8 cellular contexts compared by ENCODE assay signal in the genomic region with DNA sequence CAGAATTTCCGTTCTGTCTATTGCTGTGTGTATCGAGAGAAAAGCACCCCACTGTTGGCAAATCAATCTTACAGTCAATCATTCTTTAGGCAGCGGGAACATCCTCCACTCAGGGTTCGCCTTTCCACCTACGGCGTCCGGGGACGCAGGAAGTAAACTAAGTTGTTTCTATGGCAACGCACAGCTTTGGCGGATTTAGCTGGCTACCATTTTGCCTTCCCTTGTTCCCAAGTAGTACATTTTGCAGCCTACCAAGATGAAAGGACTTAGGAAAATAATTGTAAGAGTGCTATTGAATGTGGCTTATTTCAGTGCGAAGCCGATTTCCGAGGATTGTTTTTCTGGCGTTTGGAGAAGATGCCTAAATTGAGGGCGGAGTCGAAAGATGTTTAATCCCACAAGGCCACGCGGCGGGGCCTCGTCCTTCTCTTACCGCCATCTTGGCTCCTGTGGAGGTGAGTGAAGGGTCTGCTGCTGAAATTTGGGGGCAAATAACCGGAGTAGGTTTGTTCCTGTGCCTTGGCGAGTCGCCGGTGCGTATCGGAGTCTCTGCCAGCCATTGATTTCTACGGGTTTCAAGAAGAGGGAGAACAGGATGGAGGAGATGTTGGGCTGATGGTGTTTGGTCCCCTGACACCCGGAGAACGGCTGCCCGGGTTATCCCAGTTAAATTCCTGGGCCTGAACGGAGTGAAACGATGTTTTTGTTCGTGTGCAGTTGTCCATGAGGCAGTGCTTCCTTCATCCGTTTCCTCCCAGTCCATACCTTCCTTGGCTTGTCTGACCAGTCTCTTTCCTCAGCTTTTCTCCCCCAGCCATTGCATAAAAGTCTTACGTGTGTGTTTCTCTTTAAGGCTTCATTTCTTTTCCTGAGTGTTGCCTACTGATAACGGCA. TPM values are rescaled to one million over a fixed set of nuclear protein-coding genes. Genes with fewer than 3 reads are reported as not detected.
DNase-seq lines count a peak whose midpoint lies in the region; ATAC-seq, FAIRE-seq and TF ChIP-seq lines count a peak whose summit lies in the region.

Gene RPL35A, plus strand, starts transcription at position 424 of the 894 bp plus-strand sequence. CDS start 778 bp downstream, outside the sequence.

- no peaks in the 10 kb centered on the region for H3K27me3 ChIP-seq in heart left ventricle

- peak within 1 kb of the TSS; percentile 96 to 100 for H3K27ac Mint-ChIP-seq in T-cell
- peak within 1 kb of the TSS; percentile 99 for H3K27ac Mint-ChIP-seq in type B pancreatic cell

- peaks cover 4 to 41% (median 40%) of the 10 kb centered on the region in 9 donors for H3K36me3 ChIP-seq in heart left ventricle

- H3K9me3 Mint-ChIP-seq in T-cell, result no peaks in the 10 kb centered on the region
- no peaks in the 10 kb centered on the region for H3K9me3 Mint-ChIP-seq in type B pancreatic cell

- H3K27me3 Mint-ChIP-seq in T-cell, result no peaks in the 10 kb centered on the region
- no peaks in the 10 kb centered on the region for H3K27me3 Mint-ChIP-seq in type B pancreatic cell

- TF ChIP-seq CTCF in heart left ventricle (IDR thresholded peaks at IDR 0.05) (no peak), type B pancreatic cell (conservative IDR thresholded peaks at IDR 0.05) (no peak)

- WGBS in adipose tissue, 3 donors, result 0% methylated on average over 37 of the region's 37 CpGs
- WGBS in heart left ventricle, 4 donors, result 0 to 1% (median 0%) methylated on average over 33 to 37 of the region's 37 CpGs

- H3K27ac ChIP-seq in adipose tissue (ENCODE audit: low read depth, low read length), result peak within 1 kb of the TSS; percentile 25
- H3K27ac ChIP-seq in heart left ventricle, result peak within 1 kb of the TSS; percentile 86 to 95 (median 90)

- H3K4me1 Mint-ChIP-seq in T-cell (peaks cover 51 to 61% (median 52%) of the 10 kb centered on the region in 3 donors), type B pancreatic cell (ENCODE audit: unreplicated experiment) (peaks cover 18% of the 10 kb centered on the region)

- no peaks in the 10 kb centered on the region for H3K9me3 ChIP-seq in heart left ventricle

- peak within 1 kb of the TSS; percentile 57 to 87 (median 76) for H3K4me3 ChIP-seq in heart left ventricle

- CTCF ChIA-PET in T-cell (lab: Charles Lee), result interaction anchor here in 1 of 2 donors (0.5 to 1.0 kb wide), 2 partner anchors 11 to 16 kb away, joined by 3 to 4 read pairs; no protein-coding TSS in a partner anchor

- peaks cover 32% of the 10 kb centered on the region for H3K36me3 Mint-ChIP-seq in T-cell
- H3K36me3 Mint-ChIP-seq in type B pancreatic cell, result peaks cover 31% of the 10 kb centered on the region

- peak; percentile 91 for ATAC-seq in HG02840 (IDR thresholded peaks at IDR 0.05; ENCODE audit: low FRiP score, unreplicated experiment)
- peak; percentile 89 to 96 (median 90) for ATAC-seq in T-cell (replicated peaks in 1 of 4)
- peak; percentile 81 to 89 (median 88) for ATAC-seq in heart left ventricle

- peak; percentile 93 for FAIRE-seq in GM12891 (lab: Jason Lieb, UNC)

- POLR2A ChIA-PET in T-cell (lab: Charles Lee), result interaction anchor here in 1 of 2 donors (1.0 kb wide), 1 partner anchor 9 kb away, joined by 3 read pairs; no protein-coding TSS in a partner anchor

- peaks cover 10 to 51% (median 39%) of the 10 kb centered on the region in 12 donors for H3K4me1 ChIP-seq in heart left ventricle

- TF ChIP-seq POLR2A in GM12891 (IDR thresholded peaks at IDR 0.05; ENCODE audit: low read depth, low read length) (peak; percentile 99), heart left ventricle (IDR thresholded peaks at IDR 0.05) (peak; percentile 32 to 79)

- intact Hi-C loops in heart left ventricle (cut with DNase I), result loop anchor here in 1 of 10 donors (1.0 kb wide), 1 partner anchor 9 kb away; a partner anchor contains a TSS

- peak within 1 kb of the TSS; percentile 93 to 100 (median 97) for H3K4me3 Mint-ChIP-seq in T-cell
- peak within 1 kb of the TSS; percentile 98 for H3K4me3 Mint-ChIP-seq in type B pancreatic cell

- DNase-seq in GM12891 (ENCODE audit: insufficient read length, low spot score) (peak; percentile 58), NCI-H1436 treated with DMSO at 0.1 percent for 48 hours (lab: John Stamatoyannopoulos, UW) (peak; percentile 96), T-cell (peak; percentile 68 to 91 (median 79)), heart left ventricle (peak; percentile 86 to 92 (median 88)), pons (ENCODE audit: low spot score) (peak; percentile 95), type B pancreatic cell (ENCODE audit: extremely low spot score, unreplicated experiment) (peak; percentile 83)

TF ChIP-seq in GM12891, 5 proteins besides CTCF, POLR2A, EP300 and RAD21:
- TF ChIP-seq POU2F2 (IDR thresholded peaks at IDR 0.05; ENCODE audit: low read depth, low read length), result peak; percentile 92
- no peak for TF ChIP-seq PAX5 (IDR thresholded peaks at IDR 0.05; ENCODE audit: insufficient read depth, low read length, severe bottlenecking)
- TF ChIP-seq TAF1 (IDR thresholded peaks at IDR 0.05; ENCODE audit: low read depth, low read length), result peak; percentile 99
- no peak for TF ChIP-seq SPI1 (IDR thresholded peaks at IDR 0.05; ENCODE audit: low read depth, low read length)
- peak; percentile 99 for TF ChIP-seq POLR2AphosphoS5 (IDR thresholded peaks at IDR 0.05; ENCODE audit: low read depth, low read length)

RNA-seq across cellular contexts. Expression of gene RPL35A, which starts in this region (rescaled TPM):
- 4,137 TPM for polyA plus RNA-seq in GM12891 (2012; ENCODE audit: low read depth, missing spikeins)
- total RNA-seq in T-cell, result 1,000 to 10,000 TPM; 1,657 to 1,935 (median 1,760) TPM
- polyA plus RNA-seq in adipose tissue, result 1,000 to 10,000 TPM; 1,363 to 2,640 (median 1,495) TPM
- total RNA-seq in heart left ventricle, result 100 to 1,000 TPM; 374 to 941 (median 729) TPM
- 1,000 to 10,000 TPM; 1,426 to 1,760 TPM for polyA plus RNA-seq in heart left ventricle
- total RNA-seq in type B pancreatic cell (ENCODE audit: low replicate concordance), result 1,179 and 1,301 TPM in 2 replicates

Comparison
In these comparisons a context has a peak if more than half of its experiments do, and no peak if none do; other contexts are left out.
1. Peak in every context shown above with its lines: DNase-seq, ATAC-seq, H3K4me3 ChIP-seq and H3K27ac ChIP-seq.